8 cellular contexts compared by ENCODE assay signal in genomic region chr1:156081174-156082110, GRCh38. TPM values are rescaled to one million over a fixed set of nuclear protein-coding genes. Genes with fewer than 3 reads are reported as not detected.
DNase-seq lines count a peak whose midpoint lies in the region; ATAC-seq and TF ChIP-seq lines count a peak whose summit lies in the region.

No MANE protein-coding gene starts in this region.

- 6% methylated on average over 34 of the region's 64 CpGs for WGBS in prostate gland

- no peaks in the 10 kb centered on the region for H3K4me1 ChIP-seq in prostate gland (replicated peaks)

- H3K27ac ChIP-seq in prostate gland: peak overlapping the region in 1 of 2 donors; percentile 8

- peak overlapping the region; percentile 63 to 84 for H3K4me3 ChIP-seq in prostate gland

- peaks cover 33 to 40% of the 10 kb centered on the region in 2 donors for H3K27me3 Mint-ChIP-seq in effector memory CD8-positive, alpha-beta T cell

- peak; percentile 17 for ATAC-seq in effector memory CD8-positive, alpha-beta T cell (replicated peaks)

- DNase-seq in ELF-1 (ENCODE audit: low read depth, low spot score) (peak; percentile 53), NCI-H345 (lab: John Stamatoyannopoulos, UW) (peak; percentile 77), prostate gland (ENCODE audit: low spot score) (no peak), hepatic stellate cell (ENCODE audit: low spot score) (no peak), SHP77 treated with DMSO at 0.1 percent for 48 hours (lab: John Stamatoyannopoulos, UW) (no peak), KG1 (lab: John Stamatoyannopoulos, UW) (no peak)
- no peak for DNase-seq in effector memory CD8-positive, alpha-beta T cell
- no peak for DNase-seq in activated effector memory CD4-positive, alpha-beta T cell treated with anti-CD3 and anti-CD28 coated beads, Interleukin-2, amount 50 U/mL, for 16 hours

- no peaks in the 10 kb centered on the region for H3K27me3 ChIP-seq in prostate gland (replicated peaks; ENCODE audit: insufficient read depth)

- H3K9me3 ChIP-seq in prostate gland: no peaks in the 10 kb centered on the region

- H3K36me3 Mint-ChIP-seq in effector memory CD8-positive, alpha-beta T cell (ENCODE audit: insufficient read depth): peaks cover 3% of the 10 kb centered on the region

- H3K4me1 Mint-ChIP-seq in effector memory CD8-positive, alpha-beta T cell (ENCODE audit: low read depth in 2 of 2): peaks cover 0 to 4% of the 10 kb centered on the region in 2 donors

- no peak for TF ChIP-seq POLR2A in prostate gland (IDR thresholded peaks at IDR 0.05)

- no peak for TF ChIP-seq CTCF in prostate gland (IDR thresholded peaks at IDR 0.05)

- H3K9me3 Mint-ChIP-seq in effector memory CD8-positive, alpha-beta T cell: no peaks in the 10 kb centered on the region

- no peak overlapping the region for H3K27ac Mint-ChIP-seq in effector memory CD8-positive, alpha-beta T cell

- H3K36me3 ChIP-seq in prostate gland: no peaks in the 10 kb centered on the region

- H3K4me3 Mint-ChIP-seq in effector memory CD8-positive, alpha-beta T cell: peak overlapping the region; percentile 80 to 84

- intact Hi-C loops in prostate gland (cut with DNase I): no loop called here

RNA-seq across cellular contexts. Expression of gene MEX3A, which starts 0.8 kb away (rescaled TPM):
- total RNA-seq in prostate gland: 1 to 10 TPM; 3.3 to 5.7 TPM

RNA-seq across cellular contexts. Expression of gene RAB25, which starts 20.5 kb away (rescaled TPM):
- 100 to 1,000 TPM in 1 of 2 donors, 10 to 100 TPM in 1; 33.5 to 100 TPM for total RNA-seq in prostate gland

RNA-seq across cellular contexts. Expression of gene LAMTOR2, which starts 26.9 kb away (rescaled TPM):
- total RNA-seq in prostate gland: 10 to 100 TPM; 48.0 to 91.4 TPM

RNA-seq across cellular contexts. Expression of gene UBQLN4, which starts 27.8 kb away (rescaled TPM):
- 10 to 100 TPM; 27.0 to 43.6 TPM for total RNA-seq in prostate gland

RNA-seq across cellular contexts. Expression of gene LMNA, which starts 33.1 kb away (rescaled TPM):
- total RNA-seq in prostate gland: 100 to 1,000 TPM; 227 to 265 TPM

Comparison
In these comparisons a context has a peak if more than half of its experiments do, and no peak if none do; other contexts are left out.
1. DNase-seq: peak in ELF-1 (single experiment) and NCI-H345 (single experiment); none in effector memory CD8-positive, alpha-beta T cell (0 of 3), prostate gland (single experiment), hepatic stellate cell (single experiment), activated effector memory CD4-positive, alpha-beta T cell treated with anti-CD3 and anti-CD28 coated beads, Interleukin-2, amount 50 U/mL, for 16 hours (single experiment), SHP77 treated with DMSO at 0.1 percent for 48 hours (single experiment) and KG1 (single experiment).